13 cellular contexts compared by ENCODE assay signal in the genomic region with DNA sequence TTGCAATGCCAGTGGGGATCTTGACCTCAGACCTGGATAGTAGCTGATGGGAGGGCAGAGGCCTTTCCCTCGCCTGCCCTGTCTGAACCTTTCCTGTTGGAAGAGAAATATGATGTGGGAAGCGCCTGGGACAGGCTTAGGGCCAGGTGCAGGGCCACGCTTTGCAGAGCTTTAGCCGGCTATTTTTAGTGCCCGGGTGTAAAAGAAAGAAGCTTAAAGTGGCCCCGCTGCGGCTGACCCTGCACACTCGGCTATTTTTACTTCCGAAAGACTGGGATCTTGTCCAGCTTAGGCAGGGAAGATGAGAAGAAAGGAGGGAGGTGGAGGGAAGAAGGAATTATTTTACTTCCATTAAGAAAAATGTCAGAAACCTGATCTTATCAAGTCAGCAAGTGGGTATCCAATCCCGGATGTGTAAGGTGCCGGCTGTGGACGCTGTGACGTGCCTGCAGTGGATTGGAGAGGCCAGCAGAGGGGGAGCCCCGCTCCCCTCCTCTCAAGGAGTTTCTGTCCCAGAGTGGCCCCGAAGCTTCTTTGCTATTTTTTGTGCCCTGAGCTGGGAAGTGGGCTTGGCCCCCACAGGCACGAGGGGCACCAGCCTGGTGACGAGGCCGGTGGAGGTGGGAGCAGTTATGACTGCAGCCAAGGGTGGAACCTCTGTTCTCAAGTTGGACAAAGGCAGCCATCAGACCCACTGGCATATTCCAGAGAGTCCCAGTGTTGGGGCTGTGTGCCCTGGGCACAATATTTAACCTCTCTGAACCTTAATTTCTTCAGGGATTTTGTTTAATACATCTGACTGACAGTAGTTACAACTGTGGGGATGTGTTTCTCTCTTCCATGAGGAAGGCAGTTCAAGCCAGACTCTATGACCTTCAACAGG.
DNase-seq lines count a peak whose midpoint lies in the region; ATAC-seq, FAIRE-seq and TF ChIP-seq lines count a peak whose summit lies in the region.
"Had no signal": no experiment of that assay in that cellular context is flagged by ENCODE, and none has a peak within 500 bp of the region (broad histone marks: within the 10 kb centered on the region; RNA-seq: fewer than 3 reads in every experiment).

No MANE protein-coding gene starts in this region.

- TF ChIP-seq EP300 in HepG2 (IDR thresholded peaks at IDR 0.05; ENCODE audit: low read depth in 2 of 2, low read length in 2 of 2) (no peak), HepG2 (CRISPR knock-in tag; IDR thresholded peaks at IDR 0.05; ENCODE audit: borderline replicate concordance) (no peak)

- POLR2A ChIA-PET in HepG2 (lab: Yijun Ruan, JAX): no interaction called here

- no peaks in the 10 kb centered on the region for H3K27me3 ChIP-seq in mammary epithelial cell (ENCODE audit: insufficient read depth, low read length)
- H3K27me3 ChIP-seq in HepG2 (ENCODE audit: control insufficient read depth in 1 of 2, insufficient read depth in 2 of 2, low read length in 2 of 2): peaks cover 0 to 9% of the 10 kb centered on the region in 2 experiments; a peak in 3 of 5 replicates
- no peaks in the 10 kb centered on the region for H3K27me3 ChIP-seq in thyroid gland
- H3K27me3 ChIP-seq: tibial nerve had no signal

- H3K4me3 ChIP-seq in mammary epithelial cell (replicated peaks in 1 of 3; ENCODE audit: insufficient read depth in 1 of 3, low read depth in 2 of 3, low read length in 3 of 3) (no peak overlapping the region), HepG2 (replicated peaks in 1 of 3; ENCODE audit: insufficient read depth in 1 of 3, low read depth in 2 of 3, low read length in 3 of 3) (no peak overlapping the region), thyroid gland (replicated peaks in 1 of 3) (no peak overlapping the region)
- H3K4me3 ChIP-seq: prostate gland had no signal

- FAIRE-seq in HepG2 (lab: Jason Lieb, UNC): no peak

- no peaks in the 10 kb centered on the region for H3K36me3 ChIP-seq in mammary epithelial cell (ENCODE audit: insufficient read depth, low read length)
- H3K36me3 ChIP-seq in HepG2 (replicated peaks in 1 of 2; ENCODE audit: control insufficient read depth in 1 of 2, insufficient read depth in 2 of 2, low read length in 2 of 2): no peaks in the 10 kb centered on the region
- H3K36me3 ChIP-seq in thyroid gland: no peaks in the 10 kb centered on the region
- H3K36me3 ChIP-seq: prostate gland, tibial nerve had no signal

- WGBS in mammary epithelial cell (ENCODE audit: low coverage, missing lambda C conversion rate): 13% methylated on average over 11 of the region's 18 CpGs
- 45% methylated on average over 10 of the region's 18 CpGs for WGBS in HepG2 (ENCODE audit: low lambda C conversion rate)
- WGBS in thyroid gland, 2 donors: 12 to 14% methylated on average over 18 of the region's 18 CpGs

- no TSS peak for BruUV-seq in mammary epithelial cell (replicated peaks; lab: Mats Ljungman, UMichigan)
- no TSS peak for BruUV-seq in HepG2 (replicated peaks; lab: Mats Ljungman, UMichigan)

- H3K4me2 ChIP-seq in mammary epithelial cell (ENCODE audit: insufficient read depth, low read depth, low read length) (no peak overlapping the region), HepG2 (ENCODE audit: low read depth, low read length) (no peak overlapping the region)

- ATAC-seq in HepG2 (peak; percentile 54), HG03442 (IDR thresholded peaks at IDR 0.05; ENCODE audit: unreplicated experiment) (no peak), GM19351 (IDR thresholded peaks at IDR 0.05; ENCODE audit: unreplicated experiment) (no peak)

- peak overlapping the region; percentile 67 for H2AFZ ChIP-seq in mammary epithelial cell (ENCODE audit: low read depth, low read length)
- H2AFZ ChIP-seq in HepG2 (ENCODE audit: low read length): no peak overlapping the region

- no peak for TF ChIP-seq RAD21 in HepG2 (CRISPR knock-in tag; IDR thresholded peaks at IDR 0.05)

- intact Hi-C loops in mammary epithelial cell (cut with micrococcal nuclease): no loop called here
- intact Hi-C loops in HepG2 (cut with micrococcal nuclease; ENCODE audit: unreplicated experiment): no loop called here
- intact Hi-C loops in thyroid gland (cut with DNase I): no loop called here

- TF ChIP-seq CTCF in mammary epithelial cell (conservative IDR thresholded peaks at IDR 0.05 in 1 of 2, IDR thresholded peaks at IDR 0.05 in 1 of 2; ENCODE audit: extremely low read depth in 1 of 2, insufficient read depth in 1 of 2, low read depth in 1 of 2, low read length in 2 of 2): peak in 1 of 2 donors; percentile 24
- TF ChIP-seq CTCF in HepG2 (CRISPR knock-in tag; IDR thresholded peaks at IDR 0.05): no peak
- TF ChIP-seq CTCF in thyroid gland (IDR thresholded peaks at IDR 0.05): peak in 4 of 6 experiments; percentile 7 to 31 (median 15)

- H3K79me2 ChIP-seq in mammary epithelial cell (ENCODE audit: insufficient read depth, low read length) (no peaks in the 10 kb centered on the region), HepG2 (ENCODE audit: insufficient read depth, low read length) (no peaks in the 10 kb centered on the region)

- in situ Hi-C loops in mammary epithelial cell (cut with MboI; ENCODE audit: low sequenced_read_pairs in 2 of 2) (loop anchor here in 1 of 2 donors (25.0 kb wide), 1 partner anchor 164 kb away; no protein-coding TSS in a partner anchor), HepG2 (cut with HindIII; ENCODE audit: extremely low pct_ligation_motif_present, low pct_unique_long_range_greater_than_20kb) (no loop called here)

- peak; percentile 58 for DNase-seq in DMS53 (lab: John Stamatoyannopoulos, UW)
- no peak for DNase-seq in DMS53 treated with DMSO at 0.1 percent for 48 hours (lab: John Stamatoyannopoulos, UW; ENCODE audit: unreplicated experiment)
- DNase-seq in mammary epithelial cell: no peak
- DNase-seq in HepG2 (ENCODE audit: low spot score): no peak
- peak; percentile 57 to 62 for DNase-seq in thyroid gland
- DNase-seq in activated effector memory CD4-positive, alpha-beta T cell treated with anti-CD3 and anti-CD28 coated beads, Interleukin-2, amount 50 U/mL, for 16 hours: no peak
- DNase-seq: 8988T, glutamatergic neuron, NCI-H1105 had no signal

- H3K27ac ChIP-seq in mammary epithelial cell (ENCODE audit: insufficient read depth, low read depth, low read length) (no peak overlapping the region), HepG2 (ENCODE audit: extremely low read length, insufficient read depth, low read length) (no peak overlapping the region), thyroid gland (peak overlapping the region in 2 of 3 donors; percentile 32 to 67)
- H3K27ac ChIP-seq: prostate gland, tibial nerve had no signal

- no peak for TF ChIP-seq POLR2A in HepG2 (IDR thresholded peaks at IDR 0.05; ENCODE audit: insufficient read depth in 1 of 2, low read depth in 2 of 2, low read length in 2 of 2)
- TF ChIP-seq POLR2A in thyroid gland (IDR thresholded peaks at IDR 0.05): peak in 1 of 2 donors; percentile 9

- CTCF ChIA-PET in mammary epithelial cell (lab: Charles Lee; ENCODE audit: low non-redundant PET) (no interaction called here), HepG2 (lab: Yijun Ruan, JAX; ENCODE audit: low intra/inter-chr PET ratio, low total read pairs) (no interaction called here)

- no peaks in the 10 kb centered on the region for H3K4me1 ChIP-seq in mammary epithelial cell (ENCODE audit: insufficient read depth, low read length)
- H3K4me1 ChIP-seq in HepG2 (ENCODE audit: insufficient read depth, low read length): no peaks in the 10 kb centered on the region
- H3K4me1 ChIP-seq in thyroid gland: peaks cover 7 to 10% of the 10 kb centered on the region in 2 donors
- H3K4me1 ChIP-seq: prostate gland had no signal

- H3K9me3 ChIP-seq in mammary epithelial cell (replicated peaks; ENCODE audit: insufficient read depth, low read length) (no peaks in the 10 kb centered on the region), HepG2 (ENCODE audit: low read length) (no peaks in the 10 kb centered on the region), thyroid gland (no peaks in the 10 kb centered on the region)
- H3K9me3 ChIP-seq: prostate gland, tibial nerve had no signal

- dilution Hi-C loops in mammary epithelial cell (cut with HindIII; ENCODE audit: low sequenced_read_pairs): no loop called here

- no peak overlapping the region for H3K9ac ChIP-seq in mammary epithelial cell (ENCODE audit: insufficient read depth, low read length)
- no peak overlapping the region for H3K9ac ChIP-seq in HepG2 (ENCODE audit: insufficient read depth, low read depth, low read length)

- H4K20me1 ChIP-seq in mammary epithelial cell (ENCODE audit: insufficient read depth, low read length) (no peaks in the 10 kb centered on the region), HepG2 (ENCODE audit: insufficient read depth, low read length) (no peaks in the 10 kb centered on the region)

TF ChIP-seq in HepG2, 621 proteins besides CTCF, POLR2A, EP300 and RAD21:
- TF ChIP-seq ZNF768 (CRISPR knock-in tag; IDR thresholded peaks at IDR 0.05) (peak; percentile 66; the same call in 1 of the 2 replicates), SMC3 (IDR thresholded peaks at IDR 0.05; ENCODE audit: low read length) (no peak), ZBTB21 (CRISPR knock-in tag; IDR thresholded peaks at IDR 0.05) (no peak), ZNF558 (CRISPR knock-in tag; IDR thresholded peaks at IDR 0.05; ENCODE audit: borderline replicate concordance) (no peak), SOX5 (CRISPR knock-in tag; IDR thresholded peaks at IDR 0.05; ENCODE audit: borderline replicate concordance) (no peak)

Comparison
In these comparisons a context has a peak if more than half of its experiments do, and no peak if none do; other contexts are left out.
1. DNase-seq: peak in DMS53 (single experiment) and thyroid gland (2 of 2); none in DMS53 treated with DMSO at 0.1 percent for 48 hours (single experiment), mammary epithelial cell (single experiment), HepG2 (single experiment) and activated effector memory CD4-positive, alpha-beta T cell treated with anti-CD3 and anti-CD28 coated beads, Interleukin-2, amount 50 U/mL, for 16 hours (single experiment).
2. H3K27ac ChIP-seq: peak in thyroid gland (2 of 3); none in mammary epithelial cell (single experiment) and HepG2 (single experiment).